In genomic region chr11:100687630-100688395, GRCh38 we compare ENCODE assay signal across 8 cellular contexts. TPM values are rescaled to one million over a fixed set of nuclear protein-coding genes. Genes with fewer than 3 reads are reported as not detected.
DNase-seq lines count a peak whose midpoint lies in the region; ATAC-seq, FAIRE-seq and TF ChIP-seq lines count a peak whose summit lies in the region.

No MANE protein-coding gene starts in this region.

- peak overlapping the region; percentile 70 for H3K27ac ChIP-seq in DND-41 (ENCODE audit: low read length)
- H3K27ac ChIP-seq in small intestine (ENCODE audit: low read depth in 1 of 2, low read length in 1 of 2), result peak overlapping the region; percentile 61 to 83

- peak; percentile 71 for TF ChIP-seq CTCF in DND-41 (IDR thresholded peaks at IDR 0.05; ENCODE audit: borderline replicate concordance, extremely low read depth, low read length, poor library complexity, severe bottlenecking)
- TF ChIP-seq CTCF in bronchial epithelial cell (IDR thresholded peaks at IDR 0.05; ENCODE audit: insufficient read depth, low read length, severe bottlenecking), result peak; percentile 77

- 0 to 1% (median 1%) methylated on average over 24 of the region's 24 CpGs for WGBS in small intestine, 3 donors

- no peaks in the 10 kb centered on the region for H3K79me2 ChIP-seq in DND-41 (ENCODE audit: insufficient read depth, low read length)

- peak overlapping the region; percentile 66 for H3K4me2 ChIP-seq in DND-41 (ENCODE audit: insufficient read depth, low read length)

- H4K20me1 ChIP-seq in DND-41 (ENCODE audit: insufficient read depth, low read length), result no peaks in the 10 kb centered on the region

- FAIRE-seq in bronchial epithelial cell (lab: Jason Lieb, UNC) (no peak), small intestine (lab: Jason Lieb, UNC) (no peak)

- H3K4me1 ChIP-seq in DND-41 (ENCODE audit: insufficient read depth, low read length) (peaks cover 24% of the 10 kb centered on the region), small intestine (ENCODE audit: control insufficient read depth in 2 of 2, insufficient read depth in 1 of 2, low read depth in 1 of 2, low read length in 1 of 2) (peaks cover 0 to 8% of the 10 kb centered on the region in 2 donors)

- ATAC-seq in DND-41 (ENCODE audit: insufficient read depth, low read depth), result peak; percentile 75
- peak; percentile 73 for ATAC-seq in GM19455 (IDR thresholded peaks at IDR 0.05; ENCODE audit: unreplicated experiment)
- ATAC-seq in HG03469 (IDR thresholded peaks at IDR 0.05; ENCODE audit: unreplicated experiment), result peak; percentile 48

- H3K27me3 ChIP-seq in DND-41 (ENCODE audit: insufficient read depth, low read length, poor library complexity) (no peaks in the 10 kb centered on the region), bronchial epithelial cell (ENCODE audit: control insufficient read depth, insufficient read depth, low read length) (no peaks in the 10 kb centered on the region), small intestine (ENCODE audit: control insufficient read depth in 2 of 2, insufficient read depth in 2 of 2, low read length in 2 of 2) (no peaks in the 10 kb centered on the region)

- H2AFZ ChIP-seq in DND-41 (ENCODE audit: low read depth, low read length), result peak overlapping the region; percentile 83

- H3K9ac ChIP-seq in DND-41 (ENCODE audit: low read depth, low read length), result peak overlapping the region; percentile 76

- H3K9me3 ChIP-seq in DND-41 (ENCODE audit: insufficient read depth, low read length, severe bottlenecking), result no peaks in the 10 kb centered on the region
- no peaks in the 10 kb centered on the region for H3K9me3 ChIP-seq in small intestine (ENCODE audit: control insufficient read depth, low read depth)

- no peaks in the 10 kb centered on the region for H3K36me3 ChIP-seq in DND-41 (ENCODE audit: insufficient read depth, low read length)
- no peaks in the 10 kb centered on the region for H3K36me3 ChIP-seq in bronchial epithelial cell (ENCODE audit: control insufficient read depth, insufficient read depth, low read length)
- H3K36me3 ChIP-seq in small intestine (ENCODE audit: control insufficient read depth in 2 of 2, insufficient read depth in 2 of 2, low read length in 2 of 2), result peaks cover 0 to 2% of the 10 kb centered on the region in 2 donors

- peak overlapping the region; percentile 55 to 74; a peak in 3 of 4 replicates for H3K4me3 ChIP-seq in DND-41 (ENCODE audit: low read depth in 1 of 2, low read length in 2 of 2)
- H3K4me3 ChIP-seq in bronchial epithelial cell (ENCODE audit: low read depth, low read length), result peak overlapping the region; percentile 65
- peak overlapping the region; percentile 68 to 80 for H3K4me3 ChIP-seq in small intestine (ENCODE audit: low read depth in 1 of 2, low read length in 2 of 2)

- DNase-seq in DND-41 (peak; percentile 68), RKO (ENCODE audit: low spot score) (peak; percentile 90), bronchial epithelial cell (ENCODE audit: low read depth) (peak; percentile 71), inferior parietal cortex (ENCODE audit: extremely low spot score) (peak; percentile 60), small intestine (peak; percentile 83)
- no peak for DNase-seq in NK-92 treated with Interleukin-12 subunit alpha and Interleukin-12 subunit beta, amount 100 ng/mL, for 24 hours (lab: John Stamatoyannopoulos, UW)

RNA-seq across cellular contexts. Expression of gene ARHGAP42, which starts 0.7 kb away (rescaled TPM):
- 4.5 and 5.3 TPM in 2 replicates for total RNA-seq in bronchial epithelial cell
- 10 to 100 TPM in 2 of 3 donors, 1 to 10 TPM in 1; 4.3 to 17.0 (median 14.3) TPM for polyA plus RNA-seq in small intestine
